ENCODE assay signal across 9 cellular contexts in the genomic region with DNA sequence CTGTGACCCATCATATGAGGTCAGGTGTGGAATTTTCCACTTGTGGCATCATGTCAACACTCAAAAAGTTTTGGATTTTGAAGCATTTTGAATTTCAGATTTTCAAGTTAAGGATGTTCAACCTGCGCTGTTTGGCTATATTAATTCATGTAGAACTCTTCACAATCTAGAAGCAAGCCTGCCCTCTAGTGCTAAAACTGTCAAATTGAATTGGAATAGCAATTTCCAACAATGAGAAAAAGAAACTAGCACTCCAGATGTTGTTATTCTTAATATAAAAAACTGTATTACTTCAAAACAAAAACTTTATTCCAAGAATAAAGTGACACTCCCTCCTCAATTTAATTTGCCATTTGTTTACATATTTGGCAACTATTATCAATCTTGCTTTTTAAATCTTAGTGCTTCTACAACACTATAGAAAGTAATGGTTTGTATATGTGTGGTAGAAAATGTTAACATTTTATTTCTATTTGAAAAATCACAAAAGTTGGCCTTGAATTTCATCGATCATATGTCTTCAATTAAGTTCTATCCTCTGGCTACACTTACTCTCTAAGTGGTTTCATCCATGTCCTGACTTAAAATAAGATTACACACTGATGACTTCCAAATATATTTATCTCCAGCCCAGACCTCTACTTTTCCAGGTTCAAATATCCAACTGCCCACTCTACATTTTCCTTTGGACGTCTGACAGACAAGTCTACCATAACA. TPM values are rescaled to one million over a fixed set of nuclear protein-coding genes. Genes with fewer than 3 reads are reported as not detected.
A peak's percentile ranks its signal among the peaks of the same experiment; 100 is the strongest.
DNase-seq lines count a peak whose midpoint lies in the region; ATAC-seq and TF ChIP-seq lines count a peak whose summit lies in the region.
"Had no signal": no experiment of that assay in that cellular context is flagged by ENCODE, and none has a peak within 500 bp of the region (broad histone marks: within the 10 kb centered on the region; RNA-seq: fewer than 3 reads in every experiment).

No MANE protein-coding gene starts in this region.

- no peaks in the 10 kb centered on the region for H3K27me3 ChIP-seq in gastroesophageal sphincter
- H3K27me3 ChIP-seq: BLaER1 treated with 17β-estradiol and CSF1 and Interleukin-3, amounts not matched to agents 10 nM and 100 nM had no signal

- no peak overlapping the region for H3K4me3 ChIP-seq in gastroesophageal sphincter
- H3K4me3 ChIP-seq: BLaER1 treated with 17β-estradiol and CSF1 and Interleukin-3, amounts not matched to agents 10 nM and 100 nM had no signal

- no peaks in the 10 kb centered on the region for H3K4me1 Mint-ChIP-seq in T-helper 17 cell
- no peaks in the 10 kb centered on the region for H3K4me1 Mint-ChIP-seq in stimulated activated effector memory CD8-positive, alpha-beta T cell treated with anti-CD3 and anti-CD28 coated beads, Interleukin-12 subunit alpha, Interleukin-12 subunit beta, amount 100 ng/mL, for 72 hours

- WGBS in gastroesophageal sphincter (ENCODE audit: low coverage in 1 of 2), 2 donors, result 32 to 38% methylated on average over 3 of the region's 3 CpGs

- peak; percentile 20 to 56 (median 46) for TF ChIP-seq CTCF in gastroesophageal sphincter (IDR thresholded peaks at IDR 0.05)

- no peak for TF ChIP-seq EP300 in gastroesophageal sphincter (IDR thresholded peaks at IDR 0.05)

- no peak overlapping the region for H3K4me3 Mint-ChIP-seq in T-helper 17 cell
- H3K4me3 Mint-ChIP-seq in stimulated activated effector memory CD8-positive, alpha-beta T cell treated with anti-CD3 and anti-CD28 coated beads, Interleukin-12 subunit alpha, Interleukin-12 subunit beta, amount 100 ng/mL, for 72 hours, result no peak overlapping the region

- H3K36me3 ChIP-seq in gastroesophageal sphincter, result peaks cover 0 to 11% of the 10 kb centered on the region in 2 donors

- ATAC-seq in GM19372 (IDR thresholded peaks at IDR 0.05; ENCODE audit: low read depth, unreplicated experiment), result peak; percentile 63
- ATAC-seq in T-helper 17 cell, result peak; percentile 67
- no peak for ATAC-seq in gastroesophageal sphincter
- ATAC-seq in stimulated activated effector memory CD8-positive, alpha-beta T cell treated with anti-CD3 and anti-CD28 coated beads, Interleukin-12 subunit alpha, Interleukin-12 subunit beta, amount 100 ng/mL, for 72 hours, result peak; percentile 53
- ATAC-seq in HG03457 (IDR thresholded peaks at IDR 0.05; ENCODE audit: unreplicated experiment), result no peak

- no peak overlapping the region for H3K27ac Mint-ChIP-seq in T-helper 17 cell
- no peak overlapping the region for H3K27ac Mint-ChIP-seq in stimulated activated effector memory CD8-positive, alpha-beta T cell treated with anti-CD3 and anti-CD28 coated beads, Interleukin-12 subunit alpha, Interleukin-12 subunit beta, amount 100 ng/mL, for 72 hours

- H3K36me3 Mint-ChIP-seq in T-helper 17 cell (ENCODE audit: low read depth), result no peaks in the 10 kb centered on the region
- H3K36me3 Mint-ChIP-seq in stimulated activated effector memory CD8-positive, alpha-beta T cell treated with anti-CD3 and anti-CD28 coated beads, Interleukin-12 subunit alpha, Interleukin-12 subunit beta, amount 100 ng/mL, for 72 hours, result peaks cover 17% of the 10 kb centered on the region

- DNase-seq in DMS153 treated with DMSO at 0.1 percent for 48 hours (lab: John Stamatoyannopoulos, UW; ENCODE audit: unreplicated experiment), result peak; percentile 38
- no peak for DNase-seq in DMS153 (lab: John Stamatoyannopoulos, UW)
- peak; percentile 25 for DNase-seq in KG1 (lab: John Stamatoyannopoulos, UW)
- no peak for DNase-seq in T-helper 17 cell
- no peak for DNase-seq in stimulated activated effector memory CD8-positive, alpha-beta T cell treated with anti-CD3 and anti-CD28 coated beads, Interleukin-12 subunit alpha, Interleukin-12 subunit beta, amount 100 ng/mL, for 72 hours (ENCODE audit: low spot score in 2 of 2)

- H3K9me3 ChIP-seq in T-helper 17 cell (ENCODE audit: control insufficient read depth, low read length, poor library complexity, severe bottlenecking) (no peaks in the 10 kb centered on the region), gastroesophageal sphincter (no peaks in the 10 kb centered on the region)

- TF ChIP-seq POLR2A in gastroesophageal sphincter (IDR thresholded peaks at IDR 0.05), result no peak

- H3K4me1 ChIP-seq in gastroesophageal sphincter, result no peaks in the 10 kb centered on the region

- H3K27ac ChIP-seq in gastroesophageal sphincter, result no peak overlapping the region

- no peaks in the 10 kb centered on the region for H3K9me3 Mint-ChIP-seq in stimulated activated effector memory CD8-positive, alpha-beta T cell treated with anti-CD3 and anti-CD28 coated beads, Interleukin-12 subunit alpha, Interleukin-12 subunit beta, amount 100 ng/mL, for 72 hours

- H3K27me3 Mint-ChIP-seq in T-helper 17 cell, result no peaks in the 10 kb centered on the region

RNA-seq across cellular contexts. Expression of gene DCUN1D5, which starts 36.6 kb away (rescaled TPM):
- total RNA-seq in T-helper 17 cell (10 to 100 TPM; 13.9 to 14.0 TPM), gastroesophageal sphincter (10 to 100 TPM; 32.6 to 45.8 (median 42.1) TPM)

RNA-seq across cellular contexts. Expression of gene DYNC2H1, which starts 53.9 kb away (rescaled TPM):
- total RNA-seq in T-helper 17 cell (1 to 10 TPM; 2.2 to 3.6 TPM), gastroesophageal sphincter (10 to 100 TPM; 11.5 to 26.7 (median 18.1) TPM)

Comparison
In these comparisons a context has a peak if more than half of its experiments do, and no peak if none do; other contexts are left out.
1. DNase-seq: peak in DMS153 treated with DMSO at 0.1 percent for 48 hours (single experiment) and KG1 (single experiment); none in DMS153 (single experiment), T-helper 17 cell (0 of 3) and stimulated activated effector memory CD8-positive, alpha-beta T cell treated with anti-CD3 and anti-CD28 coated beads, Interleukin-12 subunit alpha, Interleukin-12 subunit beta, amount 100 ng/mL, for 72 hours (0 of 2).
2. ATAC-seq: peak in GM19372 (single experiment), T-helper 17 cell (single experiment) and stimulated activated effector memory CD8-positive, alpha-beta T cell treated with anti-CD3 and anti-CD28 coated beads, Interleukin-12 subunit alpha, Interleukin-12 subunit beta, amount 100 ng/mL, for 72 hours (single experiment); none in gastroesophageal sphincter (single experiment) and HG03457 (single experiment).